ENCODE assay signal across 20 cellular contexts in the genomic region with DNA sequence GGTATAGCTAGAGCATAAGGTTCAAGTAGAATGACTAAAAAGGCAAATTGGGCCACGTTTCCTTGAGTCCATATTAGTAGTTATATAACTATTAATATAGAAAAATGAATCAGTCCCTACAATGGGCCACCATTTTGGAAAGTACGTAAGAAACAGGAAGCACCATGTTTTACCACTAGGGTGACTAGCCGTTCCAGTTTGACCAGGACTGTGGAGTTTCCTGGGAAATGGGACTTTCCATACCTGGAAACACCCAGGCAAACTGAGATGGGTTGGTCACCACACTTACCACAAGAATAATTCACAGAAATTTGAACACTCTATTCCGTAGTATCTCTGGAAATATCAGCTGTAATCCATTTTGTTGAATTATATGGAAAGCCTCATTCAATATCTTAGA. TPM values are rescaled to one million over a fixed set of nuclear protein-coding genes. Genes with fewer than 3 reads are reported as not detected.
DNase-seq lines count a peak whose midpoint lies in the region; ATAC-seq, FAIRE-seq and TF ChIP-seq lines count a peak whose summit lies in the region.
"Had no signal": no experiment of that assay in that cellular context is flagged by ENCODE, and none has a peak within 500 bp of the region (broad histone marks: within the 10 kb centered on the region; RNA-seq: fewer than 3 reads in every experiment).

No MANE protein-coding gene starts in this region.

- H3K79me2 ChIP-seq in DND-41 (ENCODE audit: insufficient read depth, low read length) = peaks cover 27% of the 10 kb centered on the region
- peaks cover 27% of the 10 kb centered on the region for H3K79me2 ChIP-seq in K562 (ENCODE audit: control insufficient read depth, insufficient read depth, low read length)
- H3K79me2 ChIP-seq in neural progenitor cell (ENCODE audit: low read depth) = peaks cover 29% of the 10 kb centered on the region

- H3K4me3 ChIP-seq in DND-41 (ENCODE audit: low read depth in 1 of 2, low read length in 2 of 2) (no peak overlapping the region), K562 (no peak overlapping the region), neural progenitor cell (no peak overlapping the region)
- H3K4me3 ChIP-seq: coronary artery, transverse colon had no signal

- no peaks in the 10 kb centered on the region for H3K9me3 Mint-ChIP-seq in neural progenitor cell
- no peaks in the 10 kb centered on the region for H3K9me3 Mint-ChIP-seq in stimulated activated effector memory CD8-positive, alpha-beta T cell treated with anti-CD3 and anti-CD28 coated beads, Interleukin-12 subunit alpha, Interleukin-12 subunit beta, amount 100 ng/mL, for 72 hours
- H3K9me3 Mint-ChIP-seq: activated T-helper 2 cell treated with anti-CD3 and anti-CD28 coated beads, Interferon-gamma antibody, Interleukin-2, Interleukin-4, amounts not matched to agents 10 μg/mL and 5 μg/mL and 100 μg/mL, durations not matched to agents 14 hours and 24 hours and 36 hours; mesothelial cell of epicardium had no signal

- H3K9me3 ChIP-seq in DND-41 (ENCODE audit: insufficient read depth, low read length, severe bottlenecking) (no peaks in the 10 kb centered on the region), K562 (replicated peaks; ENCODE audit: control insufficient read depth, insufficient read depth, low read depth, low read length) (no peaks in the 10 kb centered on the region), neural progenitor cell (ENCODE audit: low read depth) (no peaks in the 10 kb centered on the region)
- H3K9me3 ChIP-seq: transverse colon had no signal

- peaks cover 2% of the 10 kb centered on the region for H3K36me3 Mint-ChIP-seq in neural progenitor cell
- H3K36me3 Mint-ChIP-seq in stimulated activated effector memory CD8-positive, alpha-beta T cell treated with anti-CD3 and anti-CD28 coated beads, Interleukin-12 subunit alpha, Interleukin-12 subunit beta, amount 100 ng/mL, for 72 hours = peaks cover 33% of the 10 kb centered on the region

- H3K36me3 ChIP-seq in DND-41 (ENCODE audit: insufficient read depth, low read length) = peaks cover 21% of the 10 kb centered on the region
- H3K36me3 ChIP-seq in K562 (ENCODE audit: control insufficient read depth, insufficient read depth, low read length) = peaks cover 16% of the 10 kb centered on the region; the same call in 1 of the 3 replicates
- no peaks in the 10 kb centered on the region for H3K36me3 ChIP-seq in neural progenitor cell
- H3K36me3 ChIP-seq: transverse colon had no signal

- H3K27me3 ChIP-seq in DND-41 (ENCODE audit: insufficient read depth, low read length, poor library complexity) (peaks cover 19% of the 10 kb centered on the region), K562 (ENCODE audit: control insufficient read depth in 2 of 2, insufficient read depth in 2 of 2, low read length in 2 of 2) (no peaks in the 10 kb centered on the region), neural progenitor cell (no peaks in the 10 kb centered on the region)
- H3K27me3 ChIP-seq: transverse colon had no signal

- no peak for TF ChIP-seq EP300 in K562 (IDR thresholded peaks at IDR 0.05; ENCODE audit: low read length)

- BruUV-seq in K562 (replicated peaks; lab: Mats Ljungman, UMichigan) = no TSS peak

- H2AFZ ChIP-seq in DND-41 (ENCODE audit: low read depth, low read length) (peak overlapping the region; percentile 52), K562 (ENCODE audit: low read depth, low read length) (peak overlapping the region; percentile 64), neural progenitor cell (replicated peaks) (peak overlapping the region; percentile 44)

- intact Hi-C loops in K562 (cut with micrococcal nuclease) (no loop called here), posterior cingulate gyrus (cut with DNase I) (no loop called here)

- H3F3A ChIP-seq in neural progenitor cell (ENCODE audit: low read depth) = no peaks in the 10 kb centered on the region

- ATAC-seq in DND-41 (ENCODE audit: insufficient read depth, low read depth) = no peak
- ATAC-seq in K562 = no peak
- no peak for ATAC-seq in HG03025 (IDR thresholded peaks at IDR 0.05; ENCODE audit: low FRiP score, unreplicated experiment)
- ATAC-seq in stimulated activated effector memory CD8-positive, alpha-beta T cell treated with anti-CD3 and anti-CD28 coated beads, Interleukin-12 subunit alpha, Interleukin-12 subunit beta, amount 100 ng/mL, for 72 hours = no peak

- H3K9ac ChIP-seq in DND-41 (ENCODE audit: low read depth, low read length) (no peak overlapping the region), K562 (ENCODE audit: insufficient read depth in 1 of 2, low read depth in 2 of 2, low read length in 2 of 2) (no peak overlapping the region), neural progenitor cell (no peak overlapping the region)

- 72% methylated on average over 4 of the region's 4 CpGs for WGBS in K562 (ENCODE audit: insufficient coverage, low coverage, missing lambda C conversion rate)

- H3K27me3 Mint-ChIP-seq in neural progenitor cell (ENCODE audit: insufficient read depth, low read depth) = peaks cover 3% of the 10 kb centered on the region

- in situ Hi-C loops in K562 (cut with MboI) = no loop called here

- CTCF ChIA-PET in K562 (lab: Yijun Ruan, JAX; ENCODE audit: low intra/inter-chr PET ratio) = no interaction called here

- DNase-seq in DND-41 = no peak
- peak; percentile 19 for DNase-seq in LHCN-M2 (ENCODE audit: low read depth)
- peak in 1 of 4 experiments; percentile 8 for DNase-seq in K562 (ENCODE audit: extremely low read depth in 1 of 4, low spot score in 3 of 4)
- no peak for DNase-seq in neural progenitor cell (ENCODE audit: low spot score)
- no peak for DNase-seq in GM10266 (ENCODE audit: extremely low spot score)
- DNase-seq in stimulated activated effector memory CD8-positive, alpha-beta T cell treated with anti-CD3 and anti-CD28 coated beads, Interleukin-12 subunit alpha, Interleukin-12 subunit beta, amount 100 ng/mL, for 72 hours (ENCODE audit: low spot score in 2 of 2) = no peak
- no peak for DNase-seq in posterior cingulate gyrus
- DNase-seq: EL, islet precursor cell, KBM-7, NCI-H1436 treated with DMSO at 0.1 percent for 48 hours, NCI-H446, transverse colon had no signal

- H3K4me2 ChIP-seq in DND-41 (ENCODE audit: insufficient read depth, low read length) (no peak overlapping the region), K562 (ENCODE audit: insufficient read depth, low read length) (no peak overlapping the region), neural progenitor cell (no peak overlapping the region)

- TF ChIP-seq CTCF in DND-41 (IDR thresholded peaks at IDR 0.05; ENCODE audit: borderline replicate concordance, extremely low read depth, low read length, poor library complexity, severe bottlenecking) (no peak), K562 (IDR thresholded peaks at IDR 0.05 in 2 of 3, conservative IDR thresholded peaks at IDR 0.05 in 1 of 3; ENCODE audit: insufficient read depth in 2 of 3, low read depth in 1 of 3, low read length in 3 of 3) (0 out of 6 replicates have a peak, but pooled peaks of 1 of the 3 experiments have one; percentile 12), neural progenitor cell (IDR thresholded peaks at IDR 0.05) (no peak), GM10266 (IDR thresholded peaks at IDR 0.05; ENCODE audit: control insufficient read depth, insufficient read depth, low read depth, missing control alignments) (no peak)

- no peak for TF ChIP-seq POLR2A in K562 (conservative IDR thresholded peaks at IDR 0.05)

- no peak overlapping the region for H3K27ac ChIP-seq in DND-41 (ENCODE audit: low read length)
- H3K27ac ChIP-seq in K562 (ENCODE audit: extremely low read depth, low read depth, low read length) = no peak overlapping the region
- H3K27ac ChIP-seq in neural progenitor cell = no peak overlapping the region
- H3K27ac ChIP-seq: coronary artery, transverse colon had no signal

- peaks cover 21% of the 10 kb centered on the region for H3K4me1 Mint-ChIP-seq in neural progenitor cell
- H3K4me1 Mint-ChIP-seq in stimulated activated effector memory CD8-positive, alpha-beta T cell treated with anti-CD3 and anti-CD28 coated beads, Interleukin-12 subunit alpha, Interleukin-12 subunit beta, amount 100 ng/mL, for 72 hours = peaks cover 25% of the 10 kb centered on the region

- no peaks in the 10 kb centered on the region for H3K9me1 ChIP-seq in K562 (ENCODE audit: control insufficient read depth, insufficient read depth, low read length)

- peak overlapping the region; percentile 50 for H3K4me3 Mint-ChIP-seq in neural progenitor cell
- H3K4me3 Mint-ChIP-seq in stimulated activated effector memory CD8-positive, alpha-beta T cell treated with anti-CD3 and anti-CD28 coated beads, Interleukin-12 subunit alpha, Interleukin-12 subunit beta, amount 100 ng/mL, for 72 hours = no peak overlapping the region
- H3K4me3 Mint-ChIP-seq: CD14-positive monocyte, mesothelial cell of epicardium had no signal

- H4K20me1 ChIP-seq in DND-41 (ENCODE audit: insufficient read depth, low read length) (no peaks in the 10 kb centered on the region), K562 (replicated peaks; ENCODE audit: control insufficient read depth, insufficient read depth, low read length) (no peaks in the 10 kb centered on the region), neural progenitor cell (ENCODE audit: low read depth) (no peaks in the 10 kb centered on the region)

- H3K4me1 ChIP-seq in DND-41 (ENCODE audit: insufficient read depth, low read length) = peaks cover 28% of the 10 kb centered on the region
- peaks cover 0 to 15% of the 10 kb centered on the region in 2 experiments; a peak in 3 of 5 replicates for H3K4me1 ChIP-seq in K562 (replicated peaks in 1 of 2; ENCODE audit: control insufficient read depth in 2 of 2, insufficient read depth in 2 of 2, low read length in 2 of 2)
- H3K4me1 ChIP-seq in neural progenitor cell = peaks cover 9% of the 10 kb centered on the region

- H3K27ac Mint-ChIP-seq in neural progenitor cell = no peak overlapping the region
- no peak overlapping the region for H3K27ac Mint-ChIP-seq in stimulated activated effector memory CD8-positive, alpha-beta T cell treated with anti-CD3 and anti-CD28 coated beads, Interleukin-12 subunit alpha, Interleukin-12 subunit beta, amount 100 ng/mL, for 72 hours
- H3K27ac Mint-ChIP-seq: activated T-helper 2 cell treated with anti-CD3 and anti-CD28 coated beads, Interferon-gamma antibody, Interleukin-2, Interleukin-4, amounts not matched to agents 10 μg/mL and 5 μg/mL and 100 μg/mL, durations not matched to agents 14 hours and 24 hours and 36 hours; CD14-positive monocyte; mesothelial cell of epicardium had no signal

- TF ChIP-seq RAD21 in K562 (CRISPR knock-in tag; conservative IDR thresholded peaks at IDR 0.05 in 1 of 2, IDR thresholded peaks at IDR 0.05 in 1 of 2) = no peak

- no peak for FAIRE-seq in K562 (lab: Jason Lieb, UNC)
- FAIRE-seq: TTC549 had no signal

- POLR2A ChIA-PET in K562 (lab: Yijun Ruan, JAX) = no interaction called here

RNA-seq across cellular contexts. Expression of a gene that starts 2.1 kb away (rescaled TPM):
- 34.2 and 47.0 TPM in 2 replicates for total RNA-seq in LHCN-M2 (2014; rRNA removed)
- polyA plus RNA-seq in LHCN-M2 (2012) = 46.8 TPM
- 19.2 and 56.4 TPM in 2 replicates for total RNA-seq in K562 (2011; cell fraction: chromatin; rRNA removed; ENCODE audit: low replicate concordance)
- 8.8 and 13.0 TPM in 2 replicates for total RNA-seq in K562 (2011; cell fraction: nucleolus; rRNA removed)
- total RNA-seq in K562 (2011; cell fraction: nucleoplasm; rRNA removed) = 31.6 and 55.4 TPM in 2 replicates
- total RNA-seq in K562 (2014; rRNA removed) = 50.7 and 57.0 TPM in 2 replicates
- 94.5 and 110 TPM in 2 replicates for total RNA-seq in K562 (2014; rRNA removed; fragmentation: Illumina TruSeq; extraction: Trizol)
- total RNA-seq in K562 (2015; rRNA removed; fragmentation: Illumina TruSeq; extraction: Trizol) = 78.2 and 85.4 TPM in 2 replicates
- total RNA-seq in K562 (2021) = 55.4 and 62.3 TPM in 2 replicates
- polyA plus RNA-seq in K562 (2011; rRNA removed) = 42.2 and 58.0 TPM in 2 replicates
- 5.7 and 15.7 TPM in 2 replicates for polyA plus RNA-seq in K562 (2011; cell fraction: cytosol; rRNA removed)
- polyA plus RNA-seq in K562 (2011; cell fraction: nucleus; rRNA removed) = 12.3 and 19.5 TPM in 2 replicates
- 44.5 and 82.5 TPM in 2 replicates for polyA plus RNA-seq in K562 (2012)
- polyA plus RNA-seq in K562 (2014; fragmentation: Illumina TruSeq; extraction: Trizol) = 34.5 and 34.7 TPM in 2 replicates
- polyA plus RNA-seq in K562 (2014; fragmentation: Nextera tagmentation; extraction: Ambion mirVana) = 100 to 1,000 TPM; 168 to 177 TPM
- polyA plus RNA-seq in K562 (2014; rRNA removed) = 79.6 and 87.9 TPM in 2 replicates
- 44.8 and 58.3 TPM in 2 replicates for polyA minus RNA-seq in K562 (2011; rRNA and poly(A)+ RNA removed)
- 8.2 and 10.8 TPM in 2 replicates for polyA minus RNA-seq in K562 (2011; cell fraction: cytosol; rRNA and poly(A)+ RNA removed)
- 27.7 and 62.8 TPM in 2 replicates for polyA minus RNA-seq in K562 (2011; cell fraction: nucleus; rRNA and poly(A)+ RNA removed)
- 37.4 and 53.5 TPM in 2 replicates for total RNA-seq in neural progenitor cell (ENCODE audit: low replicate concordance)

RNA-seq across cellular contexts. Expression of a gene that starts 58.3 kb away (rescaled TPM):
- 1.7 and 2.1 TPM in 2 replicates for total RNA-seq in LHCN-M2 (2014; rRNA removed)
- 2.6 TPM for polyA plus RNA-seq in LHCN-M2 (2012)
- 0.14 and 1.1 TPM in 2 replicates for total RNA-seq in K562 (2011; cell fraction: chromatin; rRNA removed; ENCODE audit: low replicate concordance)
- total RNA-seq in K562 (2011; cell fraction: nucleolus; rRNA removed) = 0.17 and 0.66 TPM in 2 replicates
- total RNA-seq in K562 (2011; cell fraction: nucleoplasm; rRNA removed) = 0.23 and 0.81 TPM in 2 replicates
- 0.16 and 0.64 TPM in 2 replicates for total RNA-seq in K562 (2014; rRNA removed)
- total RNA-seq in K562 (2014; rRNA removed; fragmentation: Illumina TruSeq; extraction: Trizol) = 0.38 and 1.1 TPM in 2 replicates
- total RNA-seq in K562 (2015; rRNA removed; fragmentation: Illumina TruSeq; extraction: Trizol) = 0.34 and 1.8 TPM in 2 replicates
- total RNA-seq in K562 (2021) = 0.31 and 0.95 TPM in 2 replicates
- 0.31 and 0.38 TPM in 2 replicates for polyA plus RNA-seq in K562 (2011; rRNA removed)
- 0.13 TPM in 2 replicates for polyA plus RNA-seq in K562 (2011; cell fraction: cytosol; rRNA removed)
- polyA plus RNA-seq in K562 (2011; cell fraction: nucleus; rRNA removed) = 0.18 and 1.1 TPM in 2 replicates
- polyA plus RNA-seq in K562 (2012) = 0.24 and 0.40 TPM in 2 replicates
- polyA plus RNA-seq in K562 (2014; fragmentation: Illumina TruSeq; extraction: Trizol) = 0.36 and 0.56 TPM in 2 replicates
- polyA plus RNA-seq in K562 (2014; fragmentation: Nextera tagmentation; extraction: Ambion mirVana) = under 1 TPM; 0.44 to 0.67 TPM
- 0.11 and 0.46 TPM in 2 replicates for polyA plus RNA-seq in K562 (2014; rRNA removed)
- polyA minus RNA-seq in K562 (2011; rRNA and poly(A)+ RNA removed) = 0.18 and 1.4 TPM in 2 replicates
- polyA minus RNA-seq in K562 (2011; cell fraction: cytosol; rRNA and poly(A)+ RNA removed) = not detected in 2 replicates
- 0.13 TPM in 1 of 2 replicates, not detected in the other for polyA minus RNA-seq in K562 (2011; cell fraction: nucleus; rRNA and poly(A)+ RNA removed)
- 0.06 and 0.15 TPM in 2 replicates for total RNA-seq in neural progenitor cell (ENCODE audit: low replicate concordance)
- total RNA-seq: activated T-helper 2 cell treated with anti-CD3 and anti-CD28 coated beads, Interferon-gamma antibody, Interleukin-2, Interleukin-4, amounts not matched to agents 10 μg/mL and 5 μg/mL and 100 μg/mL, durations not matched to agents 14 hours and 24 hours and 36 hours; skeletal muscle tissue had no signal
- polyA plus RNA-seq: CD14-positive monocyte had no signal
